In genomic region chr1:192566657-192567056, GRCh38 we compare ENCODE assay signal across 19 cellular contexts. TPM values are rescaled to one million over a fixed set of nuclear protein-coding genes. Genes with fewer than 3 reads are reported as not detected.
DNase-seq lines count a peak whose midpoint lies in the region; ATAC-seq, FAIRE-seq and TF ChIP-seq lines count a peak whose summit lies in the region.
"Had no signal": no experiment of that assay in that cellular context is flagged by ENCODE, and none has a peak within 500 bp of the region (broad histone marks: within the 10 kb centered on the region; RNA-seq: fewer than 3 reads in every experiment).

No MANE protein-coding gene starts in this region.

- H3K27ac ChIP-seq in small intestine (ENCODE audit: low read depth in 1 of 2, low read length in 1 of 2) (no peak overlapping the region), HepG2 (ENCODE audit: extremely low read length, insufficient read depth, low read length) (no peak overlapping the region)
- H3K27ac ChIP-seq: BLaER1, cardiac muscle cell, spleen, upper lobe of left lung had no signal

- peak; percentile 45 for ATAC-seq in GM19351 (IDR thresholded peaks at IDR 0.05; ENCODE audit: unreplicated experiment)
- ATAC-seq in stimulated activated effector memory CD8-positive, alpha-beta T cell treated with anti-CD3 and anti-CD28 coated beads, Interleukin-12 subunit alpha, Interleukin-12 subunit beta, amount 100 ng/mL, for 72 hours, result peak; percentile 94
- no peak for ATAC-seq in HepG2
- ATAC-seq in GM21360 (IDR thresholded peaks at IDR 0.05; ENCODE audit: unreplicated experiment), result no peak
- ATAC-seq: WTC11 had no signal

- H3K9me3 ChIP-seq in small intestine (ENCODE audit: control insufficient read depth, low read depth) (no peaks in the 10 kb centered on the region), HepG2 (ENCODE audit: low read length) (no peaks in the 10 kb centered on the region)
- H3K9me3 ChIP-seq: MG63 had no signal

- no peak overlapping the region for H3K4me2 ChIP-seq in HepG2 (ENCODE audit: low read depth, low read length)
- H3K4me2 ChIP-seq: BLaER1 had no signal

- no peaks in the 10 kb centered on the region for H3K36me3 Mint-ChIP-seq in activated T-cell treated with anti-CD3 and anti-CD28 coated beads, Interleukin-2, amount 50 U/mL, for 24 hours (ENCODE audit: low read depth)
- H3K36me3 Mint-ChIP-seq in activated T-helper 1 cell treated with anti-CD3 and anti-CD28 coated beads, Interleukin-12 subunit alpha, Interleukin-12 subunit beta, Interleukin-2, Interleukin-4 antibody, amounts not matched to agents 30 ng/mL and 10 ng/mL and 1 ng/mL, durations not matched to agents 14 hours and 24 hours and 36 hours (ENCODE audit: low read depth), result peaks cover 9% of the 10 kb centered on the region
- H3K36me3 Mint-ChIP-seq in stimulated activated effector memory CD8-positive, alpha-beta T cell treated with anti-CD3 and anti-CD28 coated beads, Interleukin-12 subunit alpha, Interleukin-12 subunit beta, amount 100 ng/mL, for 72 hours, result no peaks in the 10 kb centered on the region

- H3K4me1 Mint-ChIP-seq in activated T-cell treated with anti-CD3 and anti-CD28 coated beads, Interleukin-2, amount 50 U/mL, for 24 hours (ENCODE audit: low read depth), result peaks cover 59% of the 10 kb centered on the region
- H3K4me1 Mint-ChIP-seq in activated T-helper 1 cell treated with anti-CD3 and anti-CD28 coated beads, Interleukin-12 subunit alpha, Interleukin-12 subunit beta, Interleukin-2, Interleukin-4 antibody, amounts not matched to agents 30 ng/mL and 10 ng/mL and 1 ng/mL, durations not matched to agents 14 hours and 24 hours and 36 hours (ENCODE audit: low read depth), result peaks cover 50% of the 10 kb centered on the region
- H3K4me1 Mint-ChIP-seq in stimulated activated effector memory CD8-positive, alpha-beta T cell treated with anti-CD3 and anti-CD28 coated beads, Interleukin-12 subunit alpha, Interleukin-12 subunit beta, amount 100 ng/mL, for 72 hours, result peaks cover 60% of the 10 kb centered on the region

- in situ Hi-C loops in HepG2 (cut with HindIII; ENCODE audit: extremely low pct_ligation_motif_present, low pct_unique_long_range_greater_than_20kb), result no loop called here

- H4K20me1 ChIP-seq in HepG2 (ENCODE audit: insufficient read depth, low read length), result no peaks in the 10 kb centered on the region
- H4K20me1 ChIP-seq: BLaER1 had no signal

- peak overlapping the region; percentile 73 for H3K27ac Mint-ChIP-seq in activated T-cell treated with anti-CD3 and anti-CD28 coated beads, Interleukin-2, amount 50 U/mL, for 24 hours
- H3K27ac Mint-ChIP-seq in activated T-helper 1 cell treated with anti-CD3 and anti-CD28 coated beads, Interleukin-12 subunit alpha, Interleukin-12 subunit beta, Interleukin-2, Interleukin-4 antibody, amounts not matched to agents 30 ng/mL and 10 ng/mL and 1 ng/mL, durations not matched to agents 14 hours and 24 hours and 36 hours, result peak overlapping the region; percentile 13
- no peak overlapping the region for H3K27ac Mint-ChIP-seq in stimulated activated effector memory CD8-positive, alpha-beta T cell treated with anti-CD3 and anti-CD28 coated beads, Interleukin-12 subunit alpha, Interleukin-12 subunit beta, amount 100 ng/mL, for 72 hours
- H3K27ac Mint-ChIP-seq: WTC11 had no signal

- FAIRE-seq in small intestine (lab: Jason Lieb, UNC) (no peak), HepG2 (lab: Jason Lieb, UNC) (no peak)
- FAIRE-seq: H54 had no signal

- no peak for TF ChIP-seq POLR2A in HepG2 (IDR thresholded peaks at IDR 0.05; ENCODE audit: insufficient read depth in 1 of 2, low read depth in 2 of 2, low read length in 2 of 2)

- H3K27me3 ChIP-seq in small intestine (ENCODE audit: control insufficient read depth in 2 of 2, insufficient read depth in 2 of 2, low read length in 2 of 2), result no peaks in the 10 kb centered on the region
- no peaks in the 10 kb centered on the region for H3K27me3 ChIP-seq in HepG2 (ENCODE audit: control insufficient read depth in 1 of 2, insufficient read depth in 2 of 2, low read length in 2 of 2)
- H3K27me3 ChIP-seq: BLaER1, cardiac muscle cell, MG63, spleen, upper lobe of left lung had no signal

- H3K4me1 ChIP-seq in small intestine (ENCODE audit: control insufficient read depth in 2 of 2, insufficient read depth in 1 of 2, low read depth in 1 of 2, low read length in 1 of 2), result peaks cover 0 to 2% of the 10 kb centered on the region in 2 donors
- H3K4me1 ChIP-seq in HepG2 (ENCODE audit: insufficient read depth, low read length), result peaks cover 9% of the 10 kb centered on the region; the same call in 1 of the 2 replicates
- H3K4me1 ChIP-seq: spleen, upper lobe of left lung had no signal

- no peak for DNase-seq in activated T-cell treated with anti-CD3 and anti-CD28 coated beads, Interleukin-2, amount 50 U/mL, for 24 hours
- no peak for DNase-seq in activated T-cell treated with anti-CD3 and anti-CD28 coated beads, Interleukin-2, amount 50 U/mL, for 1 hour
- no peak for DNase-seq in activated T-helper 1 cell treated with anti-CD3 and anti-CD28 coated beads, Interleukin-12 subunit alpha, Interleukin-12 subunit beta, Interleukin-2, Interleukin-4 antibody, amounts not matched to agents 30 ng/mL and 10 ng/mL and 1 ng/mL, durations not matched to agents 14 hours and 24 hours and 36 hours (ENCODE audit: low spot score)
- DNase-seq in stimulated activated effector memory CD8-positive, alpha-beta T cell treated with anti-CD3 and anti-CD28 coated beads, Interleukin-12 subunit alpha, Interleukin-12 subunit beta, amount 100 ng/mL, for 72 hours (ENCODE audit: low spot score in 2 of 2), result no peak
- DNase-seq in small intestine, result no peak
- no peak for DNase-seq in HepG2 (ENCODE audit: low spot score)
- DNase-seq: activated CD8-positive, alpha-beta memory T cell treated with anti-CD3 and anti-CD28 coated beads for 24 hours; MG63; NCI-H146; spleen; T-helper 9 cell; upper lobe of left lung had no signal

- H3K9me3 Mint-ChIP-seq in activated T-cell treated with anti-CD3 and anti-CD28 coated beads, Interleukin-2, amount 50 U/mL, for 24 hours, result peaks cover 10% of the 10 kb centered on the region
- H3K9me3 Mint-ChIP-seq in activated T-helper 1 cell treated with anti-CD3 and anti-CD28 coated beads, Interleukin-12 subunit alpha, Interleukin-12 subunit beta, Interleukin-2, Interleukin-4 antibody, amounts not matched to agents 30 ng/mL and 10 ng/mL and 1 ng/mL, durations not matched to agents 14 hours and 24 hours and 36 hours, result peaks cover 7% of the 10 kb centered on the region
- peaks cover 15% of the 10 kb centered on the region for H3K9me3 Mint-ChIP-seq in stimulated activated effector memory CD8-positive, alpha-beta T cell treated with anti-CD3 and anti-CD28 coated beads, Interleukin-12 subunit alpha, Interleukin-12 subunit beta, amount 100 ng/mL, for 72 hours

- no peak for TF ChIP-seq RAD21 in HepG2 (CRISPR knock-in tag; IDR thresholded peaks at IDR 0.05)

- no peak overlapping the region for H2AFZ ChIP-seq in HepG2 (ENCODE audit: low read length)

- no peak overlapping the region for H3K4me3 Mint-ChIP-seq in activated T-cell treated with anti-CD3 and anti-CD28 coated beads, Interleukin-2, amount 50 U/mL, for 24 hours
- H3K4me3 Mint-ChIP-seq in activated T-helper 1 cell treated with anti-CD3 and anti-CD28 coated beads, Interleukin-12 subunit alpha, Interleukin-12 subunit beta, Interleukin-2, Interleukin-4 antibody, amounts not matched to agents 30 ng/mL and 10 ng/mL and 1 ng/mL, durations not matched to agents 14 hours and 24 hours and 36 hours, result no peak overlapping the region
- peak overlapping the region; percentile 17 for H3K4me3 Mint-ChIP-seq in stimulated activated effector memory CD8-positive, alpha-beta T cell treated with anti-CD3 and anti-CD28 coated beads, Interleukin-12 subunit alpha, Interleukin-12 subunit beta, amount 100 ng/mL, for 72 hours
- H3K4me3 Mint-ChIP-seq: WTC11 had no signal

- WGBS in small intestine, 3 donors, result 81 to 94% (median 86%) methylated on average over 3 of the region's 3 CpGs
- 49% methylated on average over 3 of the region's 3 CpGs for WGBS in HepG2 (ENCODE audit: low lambda C conversion rate)

- POLR2A ChIA-PET in HepG2 (lab: Yijun Ruan, JAX), result no interaction called here

- H3K9ac ChIP-seq in HepG2 (ENCODE audit: insufficient read depth, low read depth, low read length), result no peak overlapping the region
- H3K9ac ChIP-seq: BLaER1 had no signal

- H3K79me2 ChIP-seq in HepG2 (ENCODE audit: insufficient read depth, low read length), result no peaks in the 10 kb centered on the region

- no peaks in the 10 kb centered on the region for H3K27me3 Mint-ChIP-seq in activated T-cell treated with anti-CD3 and anti-CD28 coated beads, Interleukin-2, amount 50 U/mL, for 24 hours
- H3K27me3 Mint-ChIP-seq in activated T-helper 1 cell treated with anti-CD3 and anti-CD28 coated beads, Interleukin-12 subunit alpha, Interleukin-12 subunit beta, Interleukin-2, Interleukin-4 antibody, amounts not matched to agents 30 ng/mL and 10 ng/mL and 1 ng/mL, durations not matched to agents 14 hours and 24 hours and 36 hours (ENCODE audit: insufficient read depth), result no peaks in the 10 kb centered on the region

- TF ChIP-seq CTCF in HepG2 (CRISPR knock-in tag; IDR thresholded peaks at IDR 0.05), result no peak

- no peak overlapping the region for H3K4me3 ChIP-seq in small intestine (ENCODE audit: low read depth in 1 of 2, low read length in 2 of 2)
- no peak overlapping the region for H3K4me3 ChIP-seq in HepG2 (replicated peaks in 1 of 3; ENCODE audit: insufficient read depth in 1 of 3, low read depth in 2 of 3, low read length in 3 of 3)
- H3K4me3 ChIP-seq: BLaER1, cardiac muscle cell, MG63, spleen, upper lobe of left lung had no signal

- TF ChIP-seq EP300 in HepG2 (IDR thresholded peaks at IDR 0.05; ENCODE audit: low read depth in 2 of 2, low read length in 2 of 2) (no peak), HepG2 (CRISPR knock-in tag; IDR thresholded peaks at IDR 0.05; ENCODE audit: borderline replicate concordance) (no peak)

- no TSS peak for BruUV-seq in HepG2 (replicated peaks; lab: Mats Ljungman, UMichigan)

- H3K36me3 ChIP-seq in small intestine (ENCODE audit: control insufficient read depth in 2 of 2, insufficient read depth in 2 of 2, low read length in 2 of 2) (no peaks in the 10 kb centered on the region), HepG2 (replicated peaks in 1 of 2; ENCODE audit: control insufficient read depth in 1 of 2, insufficient read depth in 2 of 2, low read length in 2 of 2) (no peaks in the 10 kb centered on the region)
- H3K36me3 ChIP-seq: BLaER1, cardiac muscle cell, MG63, spleen, upper lobe of left lung had no signal

- intact Hi-C loops in activated T-helper 1 cell treated with anti-CD3 and anti-CD28 coated beads, Interleukin-12 subunit alpha, Interleukin-12 subunit beta, Interleukin-2, Interleukin-4 antibody, amounts not matched to agents 30 ng/mL and 10 ng/mL and 1 ng/mL, durations not matched to agents 14 hours and 24 hours and 36 hours (cut with micrococcal nuclease), result loop anchor here (2.0 kb wide), 1 partner anchor 50 kb away; no protein-coding TSS in a partner anchor
- intact Hi-C loops in HepG2 (cut with micrococcal nuclease; ENCODE audit: unreplicated experiment), result no loop called here

- CTCF ChIA-PET in HepG2 (lab: Yijun Ruan, JAX; ENCODE audit: low intra/inter-chr PET ratio, low total read pairs), result no interaction called here

RNA-seq across cellular contexts. Expression of gene RGS1, which starts 8.9 kb away (rescaled TPM):
- total RNA-seq in activated T-helper 1 cell treated with anti-CD3 and anti-CD28 coated beads, Interleukin-12 subunit alpha, Interleukin-12 subunit beta, Interleukin-2, Interleukin-4 antibody, amounts not matched to agents 30 ng/mL and 10 ng/mL and 1 ng/mL, durations not matched to agents 14 hours and 24 hours and 36 hours, result 11.8 and 12.0 TPM in 2 replicates
- polyA plus RNA-seq in small intestine, result 10 to 100 TPM in 2 of 3 donors, 1 to 10 TPM in 1; 3.4 to 24.3 (median 15.4) TPM
- total RNA-seq in HepG2 (2016; rRNA removed; fragmentation: Illumina TruSeq; extraction: Trizol), result not detected in 2 replicates
- not detected in 2 replicates for total RNA-seq in HepG2 (2016; cell fraction: cytosol; rRNA removed; fragmentation: Illumina TruSeq; extraction: Trizol; ENCODE audit: low read depth)
- total RNA-seq in HepG2 (2016; cell fraction: insoluble cytoplasmic fraction; rRNA removed; fragmentation: Illumina TruSeq; extraction: Trizol), result not detected in 2 replicates
- not detected in 2 replicates for total RNA-seq in HepG2 (2016; cell fraction: membrane; rRNA removed; fragmentation: Illumina TruSeq; extraction: Trizol)
- total RNA-seq in HepG2 (2016; cell fraction: nucleus; rRNA removed; fragmentation: Illumina TruSeq; extraction: Trizol), result not detected in 2 replicates
- polyA plus RNA-seq in HepG2 (2011; rRNA removed), result not detected in 2 replicates
- 0.03 TPM in 1 of 2 replicates, not detected in the other for polyA plus RNA-seq in HepG2 (2011; cell fraction: cytosol; rRNA removed)
- polyA plus RNA-seq in HepG2 (2011; cell fraction: nucleus; rRNA removed), result not detected in 2 replicates
- not detected in 2 replicates for polyA plus RNA-seq in HepG2 (2012)
- polyA plus RNA-seq in HepG2 (2016; cell fraction: cytosol; fragmentation: Illumina TruSeq; extraction: Trizol; ENCODE audit: low read depth), result not detected in 2 replicates
- not detected in 2 replicates for polyA plus RNA-seq in HepG2 (2016; cell fraction: insoluble cytoplasmic fraction; fragmentation: Illumina TruSeq; extraction: Trizol; ENCODE audit: low read depth)
- polyA plus RNA-seq in HepG2 (2016; cell fraction: membrane; fragmentation: Illumina TruSeq; extraction: Trizol; ENCODE audit: low read depth), result not detected in 2 replicates
- not detected in 2 replicates for polyA plus RNA-seq in HepG2 (2016; cell fraction: nucleus; fragmentation: Illumina TruSeq; extraction: Trizol; ENCODE audit: insufficient read depth, low read depth)
- not detected in 2 replicates for polyA minus RNA-seq in HepG2 (2011; rRNA and poly(A)+ RNA removed; ENCODE audit: low replicate concordance)
- polyA minus RNA-seq in HepG2 (2011; cell fraction: cytosol; rRNA and poly(A)+ RNA removed), result not detected in 2 replicates
- 0.90 TPM in 1 of 2 replicates, not detected in the other for polyA minus RNA-seq in HepG2 (2011; cell fraction: nucleus; rRNA and poly(A)+ RNA removed)
- total RNA-seq: cardiac muscle cell, glomerular endothelial cell had no signal

Comparison
In these comparisons a context has a peak if more than half of its experiments do, and no peak if none do; other contexts are left out.
1. ATAC-seq: peak in GM19351 (single experiment) and stimulated activated effector memory CD8-positive, alpha-beta T cell treated with anti-CD3 and anti-CD28 coated beads, Interleukin-12 subunit alpha, Interleukin-12 subunit beta, amount 100 ng/mL, for 72 hours (single experiment); none in HepG2 (single experiment) and GM21360 (single experiment).
2. RNA of gene RGS1, which starts 8.9 kb away (total RNA-seq): 11.8 to 12.0 TPM in activated T-helper 1 cell treated with anti-CD3 and anti-CD28 coated beads, Interleukin-12 subunit alpha, Interleukin-12 subunit beta, Interleukin-2, Interleukin-4 antibody, amounts not matched to agents 30 ng/mL and 10 ng/mL and 1 ng/mL, durations not matched to agents 14 hours and 24 hours and 36 hours; not detected in HepG2; every median in the first group is over 10 times any median in the second.